Comparison of ENCODE assay signal across 9 cellular contexts in genomic region chr17:80261895-80262279, GRCh38. TPM values are rescaled to one million over a fixed set of nuclear protein-coding genes. Genes with fewer than 3 reads are reported as not detected.
DNase-seq lines count a peak whose midpoint lies in the region; ATAC-seq and TF ChIP-seq lines count a peak whose summit lies in the region.
"Had no signal": no experiment of that assay in that cellular context is flagged by ENCODE, and none has a peak within 500 bp of the region (broad histone marks: within the 10 kb centered on the region; RNA-seq: fewer than 3 reads in every experiment).

No MANE protein-coding gene starts in this region.

- no peak for ATAC-seq in natural killer cell treated with Interleukin-12 subunit alpha and Interleukin-12 subunit beta and Interleukin-15 and Interleukin-18, amount 100 ng/mL, for 72 hours
- ATAC-seq in HG02759 (IDR thresholded peaks at IDR 0.05; ENCODE audit: unreplicated experiment), result no peak

- H3K4me1 ChIP-seq in BE2C, result peaks cover 16% of the 10 kb centered on the region
- peaks cover 20% of the 10 kb centered on the region for H3K4me1 ChIP-seq in MM.1S (ENCODE audit: low read length)

- H3K36me3 ChIP-seq in BE2C, result no peaks in the 10 kb centered on the region
- no peaks in the 10 kb centered on the region for H3K36me3 ChIP-seq in MM.1S (replicated peaks; ENCODE audit: insufficient read depth, low read length)

- H2AFZ ChIP-seq in MM.1S (ENCODE audit: low read length), result no peak overlapping the region

- DNase-seq in BE2C, result no peak
- no peak for DNase-seq in MM.1S
- DNase-seq in dorsolateral prefrontal cortex, result no peak
- no peak for DNase-seq in natural killer cell treated with Interleukin-12 subunit alpha and Interleukin-12 subunit beta and Interleukin-15 and Interleukin-18, amount 100 ng/mL, for 72 hours (ENCODE audit: low spot score)
- DNase-seq in NK-92 treated with Interleukin-12 subunit alpha and Interleukin-12 subunit beta, amount 100 ng/mL, for 24 hours (lab: John Stamatoyannopoulos, UW), result no peak
- DNase-seq in activated CD8-positive, alpha-beta memory T cell treated with anti-CD3 and anti-CD28 coated beads for 24 hours, result no peak
- no peak for DNase-seq in Ammon's horn (ENCODE audit: low spot score)
- DNase-seq: KG1 had no signal

- TF ChIP-seq CTCF in BE2C (IDR thresholded peaks at IDR 0.05; ENCODE audit: low read depth, low read length) (no peak), MM.1S (IDR thresholded peaks at IDR 0.05; ENCODE audit: low read length) (no peak), dorsolateral prefrontal cortex (IDR thresholded peaks at IDR 0.05 in 54 of 56, conservative IDR thresholded peaks at IDR 0.05 in 2 of 56; ENCODE audit: low read depth in 1 of 56, partially characterized antibody in 56 of 56) (no peak)

- H3K4me2 ChIP-seq in MM.1S (ENCODE audit: low read depth, low read length), result peak overlapping the region; percentile 99; the same call in 1 of the 2 replicates

- H3K79me2 ChIP-seq in MM.1S (ENCODE audit: low read length), result peaks cover 28% of the 10 kb centered on the region

- H3K9me3 ChIP-seq in BE2C, result no peaks in the 10 kb centered on the region
- no peaks in the 10 kb centered on the region for H3K9me3 ChIP-seq in MM.1S (replicated peaks; ENCODE audit: insufficient read depth, low read length)

- H3F3A ChIP-seq in MM.1S (ENCODE audit: insufficient read depth, low read length), result peaks cover 44% of the 10 kb centered on the region

- intact Hi-C loops in dorsolateral prefrontal cortex (cut with DNase I), result loop anchor here (2.0 to 5.0 kb wide), 2 partner anchors 115 kb away; partner anchors contain the start of gene EIF4A3 (in 2 of the 2)

- H3K27me3 Mint-ChIP-seq in natural killer cell treated with Interleukin-12 subunit alpha and Interleukin-12 subunit beta and Interleukin-15 and Interleukin-18, amount 100 ng/mL, for 72 hours, result no peaks in the 10 kb centered on the region

- no peaks in the 10 kb centered on the region for H3K9me2 ChIP-seq in MM.1S (replicated peaks; ENCODE audit: insufficient read depth, low read length)

- peaks cover 40 to 50% of the 10 kb centered on the region in 2 donors for H3K4me1 Mint-ChIP-seq in natural killer cell treated with Interleukin-12 subunit alpha and Interleukin-12 subunit beta and Interleukin-15 and Interleukin-18, amount 100 ng/mL, for 72 hours (ENCODE audit: low read depth in 2 of 2)

- peak overlapping the region in 1 of 2 donors; percentile 97 for H3K27ac Mint-ChIP-seq in natural killer cell treated with Interleukin-12 subunit alpha and Interleukin-12 subunit beta and Interleukin-15 and Interleukin-18, amount 100 ng/mL, for 72 hours

- H4K20me1 ChIP-seq in MM.1S (ENCODE audit: insufficient read depth, low read length), result no peaks in the 10 kb centered on the region

- H3K4me3 ChIP-seq in BE2C (ENCODE audit: low read depth, low read length), result peak overlapping the region; percentile 82
- peak overlapping the region; percentile 80; the same call in 1 of the 2 replicates for H3K4me3 ChIP-seq in MM.1S (ENCODE audit: low read length)
- peak overlapping the region in 57 of 59 donors; percentile 55 to 94 (median 87) for H3K4me3 ChIP-seq in dorsolateral prefrontal cortex

- H3K36me3 Mint-ChIP-seq in natural killer cell treated with Interleukin-12 subunit alpha and Interleukin-12 subunit beta and Interleukin-15 and Interleukin-18, amount 100 ng/mL, for 72 hours, result peaks cover 18% of the 10 kb centered on the region

- no peak overlapping the region for H3K9ac ChIP-seq in MM.1S (ENCODE audit: low read length)

- peak overlapping the region; percentile 70; the same call in 1 of the 2 replicates for H3K27ac ChIP-seq in MM.1S (ENCODE audit: low read length)
- peak overlapping the region in 53 of 59 donors; percentile 0 to 99 (median 94) for H3K27ac ChIP-seq in dorsolateral prefrontal cortex

- no peaks in the 10 kb centered on the region for H3K27me3 ChIP-seq in BE2C
- H3K27me3 ChIP-seq in MM.1S (replicated peaks; ENCODE audit: insufficient read depth, low read length), result no peaks in the 10 kb centered on the region
- H3K27me3 ChIP-seq in dorsolateral prefrontal cortex, result no peaks in the 10 kb centered on the region

- no peaks in the 10 kb centered on the region for H3K9me3 Mint-ChIP-seq in natural killer cell treated with Interleukin-12 subunit alpha and Interleukin-12 subunit beta and Interleukin-15 and Interleukin-18, amount 100 ng/mL, for 72 hours

- peak overlapping the region; percentile 90 for H3K4me3 Mint-ChIP-seq in natural killer cell treated with Interleukin-12 subunit alpha and Interleukin-12 subunit beta and Interleukin-15 and Interleukin-18, amount 100 ng/mL, for 72 hours

RNA-seq across cellular contexts. Expression of gene RNF213, which starts 1.2 kb away (rescaled TPM):
- polyA plus RNA-seq in BE2C (2012; ENCODE audit: insufficient read depth, insufficient read length, low read depth), result 37.4 TPM
- total RNA-seq in dorsolateral prefrontal cortex, result 100 to 1,000 TPM in 11 of 120 experiments, 10 to 100 TPM in 109; 39.0 to 137 (median 70.6) TPM
- 1,000 to 10,000 TPM; 1,259 to 2,425 TPM for total RNA-seq in natural killer cell treated with Interleukin-12 subunit alpha and Interleukin-12 subunit beta and Interleukin-15 and Interleukin-18, amount 100 ng/mL, for 72 hours

RNA-seq across cellular contexts. Expression of gene SLC26A11, which starts 41.7 kb away (rescaled TPM):
- polyA plus RNA-seq in BE2C (2012; ENCODE audit: insufficient read depth, insufficient read length, low read depth), result 31.9 TPM
- 10 to 100 TPM; 22.0 to 66.8 (median 39.7) TPM for total RNA-seq in dorsolateral prefrontal cortex
- 10 to 100 TPM in 1 of 2 donors, 1 to 10 TPM in 1; 5.5 to 19.3 TPM for total RNA-seq in natural killer cell treated with Interleukin-12 subunit alpha and Interleukin-12 subunit beta and Interleukin-15 and Interleukin-18, amount 100 ng/mL, for 72 hours

RNA-seq across cellular contexts. Expression of gene SGSH, which starts 41.8 kb away (rescaled TPM):
- polyA plus RNA-seq in BE2C (2012; ENCODE audit: insufficient read depth, insufficient read length, low read depth), result 39.3 TPM
- total RNA-seq in dorsolateral prefrontal cortex, result 10 to 100 TPM; 16.5 to 51.4 (median 26.9) TPM
- 10 to 100 TPM in 1 of 2 donors, 1 to 10 TPM in 1; 9.9 to 32.4 TPM for total RNA-seq in natural killer cell treated with Interleukin-12 subunit alpha and Interleukin-12 subunit beta and Interleukin-15 and Interleukin-18, amount 100 ng/mL, for 72 hours

Comparison
In these comparisons a context has a peak if more than half of its experiments do, and no peak if none do; other contexts are left out.
1. RNA of gene RNF213, which starts 1.2 kb away (total RNA-seq): 1,259 to 2,425 TPM in natural killer cell treated with Interleukin-12 subunit alpha and Interleukin-12 subunit beta and Interleukin-15 and Interleukin-18, amount 100 ng/mL, for 72 hours; 39.0 to 137 TPM in dorsolateral prefrontal cortex; every median in the first group is over 4 times any median in the second.
2. Peak in every context shown above with its lines, with median percentiles within 50 percentile points of each other: H3K4me3 ChIP-seq.